In the genomic region with DNA sequence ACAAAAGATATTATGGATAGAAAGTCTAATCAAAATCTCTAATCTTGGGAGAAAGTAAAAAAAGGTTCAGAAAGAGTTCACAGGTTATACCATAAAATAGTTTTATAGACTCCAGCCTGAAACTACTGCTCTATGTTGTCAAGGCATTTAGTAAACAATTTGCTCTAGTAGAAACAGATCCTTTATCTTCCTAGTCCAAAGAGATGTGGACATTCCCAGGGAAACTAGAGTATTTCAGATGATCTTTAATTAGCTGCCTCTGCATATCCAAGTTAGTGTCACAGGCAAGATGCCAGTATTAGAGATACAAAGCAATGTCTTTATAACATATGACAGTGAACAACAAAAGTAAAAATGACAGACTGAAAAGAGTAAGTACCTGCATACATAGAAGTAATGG, we compare ENCODE assay signal across 24 cellular contexts.
DNase-seq lines count a peak whose midpoint lies in the region; ATAC-seq, FAIRE-seq and TF ChIP-seq lines count a peak whose summit lies in the region.
"Had no signal": no experiment of that assay in that cellular context is flagged by ENCODE, and none has a peak within 500 bp of the region (broad histone marks: within the 10 kb centered on the region; RNA-seq: fewer than 3 reads in every experiment).

No MANE protein-coding gene starts in this region.

- DNase-seq in EH (ENCODE audit: low read depth) (peak; percentile 44), LNCaP clone FGC (ENCODE audit: low read depth) (peak; percentile 23), osteocyte (ENCODE audit: extremely low spot score, unreplicated experiment) (no peak), spleen (no peak)
- DNase-seq in activated CD4-positive, alpha-beta T cell treated with anti-CD3 and anti-CD28 coated beads, Interleukin-2, amount 50 U/mL, for 1 hour: no peak
- DNase-seq: ACHN; Caco-2; CD4-positive, CD25-positive, alpha-beta regulatory T cell; CD8-positive, alpha-beta T cell; DMS153; DMS79; GF-D8; GM23248; H7; HCEC 1CT had no signal

- H3K27me3 Mint-ChIP-seq in osteocyte (ENCODE audit: unreplicated experiment): peaks cover 19% of the 10 kb centered on the region
- H3K27me3 Mint-ChIP-seq: CD4-positive, CD25-positive, alpha-beta regulatory T cell had no signal

- intact Hi-C loops in spleen (cut with DNase I; ENCODE audit: low total_unique reads): no loop called here

- no peak overlapping the region for H3K4me3 Mint-ChIP-seq in osteocyte (ENCODE audit: unreplicated experiment)
- H3K4me3 Mint-ChIP-seq: CD4-positive, CD25-positive, alpha-beta regulatory T cell; CD8-positive, alpha-beta T cell had no signal

- no peaks in the 10 kb centered on the region for H3K4me1 Mint-ChIP-seq in osteocyte (ENCODE audit: unreplicated experiment)
- H3K4me1 Mint-ChIP-seq: CD4-positive, CD25-positive, alpha-beta regulatory T cell had no signal

- no peak overlapping the region for H3K4me3 ChIP-seq in ACC112 (ENCODE audit: low read depth, low read length)
- H3K4me3 ChIP-seq in LNCaP clone FGC (ENCODE audit: low read depth, low read length): no peak overlapping the region
- H3K4me3 ChIP-seq in spleen: no peak overlapping the region
- H3K4me3 ChIP-seq: BLaER1, GM23248 had no signal

- H3K36me3 ChIP-seq in ACC112 (ENCODE audit: insufficient read depth, low read length) (no peaks in the 10 kb centered on the region), spleen (no peaks in the 10 kb centered on the region)
- H3K36me3 ChIP-seq: BLaER1 had no signal

- ATAC-seq in GM19395 (IDR thresholded peaks at IDR 0.05; ENCODE audit: unreplicated experiment): no peak
- ATAC-seq: CD8-positive, alpha-beta T cell had no signal

- no peaks in the 10 kb centered on the region for H3K4me1 ChIP-seq in ACC112 (ENCODE audit: control insufficient read depth, insufficient read depth, low read length, unreplicated experiment)
- no peaks in the 10 kb centered on the region for H3K4me1 ChIP-seq in spleen
- H3K4me1 ChIP-seq: BLaER1, Caco-2 had no signal

- TF ChIP-seq POLR2A in spleen (IDR thresholded peaks at IDR 0.05): no peak

- H2AFZ ChIP-seq in ACC112 (ENCODE audit: low read length, unreplicated experiment): peak overlapping the region; percentile 85
- H2AFZ ChIP-seq: GM23248 had no signal

- peak; percentile 96 for FAIRE-seq in endometrium (lab: Jason Lieb, UNC)
- FAIRE-seq: A204.1, GM12892, H1 had no signal

- no peaks in the 10 kb centered on the region for H3K36me3 Mint-ChIP-seq in osteocyte (ENCODE audit: unreplicated experiment)
- H3K36me3 Mint-ChIP-seq: CD4-positive, CD25-positive, alpha-beta regulatory T cell; CD8-positive, alpha-beta T cell had no signal

- H3K27ac ChIP-seq in ACC112 (ENCODE audit: low read depth, low read length) (no peak overlapping the region), spleen (no peak overlapping the region)
- H3K27ac ChIP-seq: 22Rv1, BLaER1, C4-2B, GM23248 had no signal

- no peak overlapping the region for H3K27ac Mint-ChIP-seq in osteocyte (ENCODE audit: unreplicated experiment)
- H3K27ac Mint-ChIP-seq: CD4-positive, CD25-positive, alpha-beta regulatory T cell; CD8-positive, alpha-beta T cell had no signal

- H3K27me3 ChIP-seq in ACC112 (ENCODE audit: insufficient read depth, low read length): no peaks in the 10 kb centered on the region
- no peaks in the 10 kb centered on the region for H3K27me3 ChIP-seq in spleen (replicated peaks in 1 of 7)
- H3K27me3 ChIP-seq: BLaER1 had no signal

- H3K9me3 Mint-ChIP-seq in osteocyte (ENCODE audit: unreplicated experiment): no peaks in the 10 kb centered on the region

- TF ChIP-seq CTCF in LNCaP clone FGC (IDR thresholded peaks at IDR 0.05; ENCODE audit: control insufficient read depth, extremely low read depth, insufficient read depth) (no peak), osteocyte (IDR thresholded peaks at IDR 0.05) (no peak), spleen (IDR thresholded peaks at IDR 0.05 in 8 of 11, conservative IDR thresholded peaks at IDR 0.05 in 3 of 11) (no peak)

- H3K9me3 ChIP-seq in spleen: peaks cover 0 to 6% (median 0%) of the 10 kb centered on the region in 8 donors
- H3K9me3 ChIP-seq: BLaER1, Caco-2 had no signal

- no peaks in the 10 kb centered on the region for H3K79me2 ChIP-seq in ACC112 (ENCODE audit: control insufficient read depth, insufficient read depth, low read length, unreplicated experiment)

Comparison
In these comparisons a context has a peak if more than half of its experiments do, and no peak if none do; other contexts are left out.
1. DNase-seq: peak in EH (single experiment) and LNCaP clone FGC (single experiment); none in osteocyte (single experiment), activated CD4-positive, alpha-beta T cell treated with anti-CD3 and anti-CD28 coated beads, Interleukin-2, amount 50 U/mL, for 1 hour (single experiment) and spleen (single experiment).